In the genomic region with DNA sequence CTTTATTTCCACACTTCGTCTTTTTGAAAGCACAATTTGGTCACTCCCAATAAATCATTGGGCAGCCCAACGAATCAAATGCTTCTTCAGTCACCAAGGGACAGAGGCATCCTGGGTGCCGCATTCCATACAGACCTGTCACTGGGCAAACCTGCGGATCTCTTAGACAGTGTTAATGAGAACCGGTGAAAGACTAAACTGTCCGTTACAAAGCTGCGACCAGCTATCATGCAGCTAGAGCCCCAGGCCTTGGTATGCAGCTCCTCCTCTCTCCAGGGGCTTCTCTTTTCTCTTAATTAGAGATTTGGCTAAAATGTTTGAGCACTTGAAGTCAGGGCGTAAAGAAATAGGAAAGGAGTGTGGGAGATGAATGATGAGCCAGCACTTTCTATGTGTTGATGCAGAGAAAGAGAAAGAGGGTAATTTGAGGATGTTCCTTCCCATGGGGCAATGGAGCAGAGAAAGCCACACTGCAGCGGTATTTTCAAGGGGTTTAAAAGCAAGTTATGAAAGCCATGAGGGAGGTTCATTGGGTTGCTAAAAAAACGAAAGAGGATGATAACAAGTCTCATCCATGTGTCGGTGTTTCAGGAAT, we compare ENCODE assay signal across 3 cellular contexts.
TF ChIP-seq lines count a peak whose summit lies in the region.

No MANE protein-coding gene starts in this region.

TF ChIP-seq in SK-N-SH, 30 proteins besides CTCF, POLR2A, EP300 and RAD21:
- no peak for TF ChIP-seq FOSL2 (IDR thresholded peaks at IDR 0.05; ENCODE audit: borderline replicate concordance, low read depth)
- TF ChIP-seq GATA2 (CRISPR knock-in tag; IDR thresholded peaks at IDR 0.05): no peak
- no peak for TF ChIP-seq RXRA (IDR thresholded peaks at IDR 0.05; ENCODE audit: borderline replicate concordance, low read depth)
- TF ChIP-seq, protein P1, sequence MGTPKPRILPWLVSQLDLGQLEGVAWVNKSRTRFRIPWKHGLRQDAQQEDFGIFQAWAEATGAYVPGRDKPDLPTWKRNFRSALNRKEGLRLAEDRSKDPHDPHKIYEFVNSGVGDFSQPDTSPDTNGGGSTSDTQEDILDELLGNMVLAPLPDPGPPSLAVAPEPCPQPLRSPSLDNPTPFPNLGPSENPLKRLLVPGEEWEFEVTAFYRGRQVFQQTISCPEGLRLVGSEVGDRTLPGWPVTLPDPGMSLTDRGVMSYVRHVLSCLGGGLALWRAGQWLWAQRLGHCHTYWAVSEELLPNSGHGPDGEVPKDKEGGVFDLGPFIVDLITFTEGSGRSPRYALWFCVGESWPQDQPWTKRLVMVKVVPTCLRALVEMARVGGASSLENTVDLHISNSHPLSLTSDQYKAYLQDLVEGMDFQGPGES (IDR thresholded peaks at IDR 0.05; ENCODE audit: low read depth, low read length): no peak
- TF ChIP-seq ELF1 (IDR thresholded peaks at IDR 0.05): no peak
- TF ChIP-seq TAF1 (IDR thresholded peaks at IDR 0.05; ENCODE audit: borderline replicate concordance, low read depth, low read length): no peak
- TF ChIP-seq EZH2phosphoT487 (IDR thresholded peaks at IDR 0.05; ENCODE audit: borderline replicate concordance, low read depth): no peak

TF ChIP-seq in SK-N-SH treated with all-trans-retinoic acid at 6 μM for 48 hours, 23 proteins besides CTCF, POLR2A, EP300 and RAD21:
- TF ChIP-seq ZFP3 (CRISPR knock-in tag; IDR thresholded peaks at IDR 0.05) (no peak), ISL1 (CRISPR knock-in tag; IDR thresholded peaks at IDR 0.05) (no peak), ARNTL (CRISPR knock-in tag; IDR thresholded peaks at IDR 0.05; ENCODE audit: borderline replicate concordance, low read depth) (no peak), RARB (CRISPR knock-in tag; IDR thresholded peaks at IDR 0.05) (no peak), GLIS3 (CRISPR knock-in tag; IDR thresholded peaks at IDR 0.05) (no peak), CSDC2 (CRISPR knock-in tag; IDR thresholded peaks at IDR 0.05) (no peak)
- TF ChIP-seq, protein P2, sequence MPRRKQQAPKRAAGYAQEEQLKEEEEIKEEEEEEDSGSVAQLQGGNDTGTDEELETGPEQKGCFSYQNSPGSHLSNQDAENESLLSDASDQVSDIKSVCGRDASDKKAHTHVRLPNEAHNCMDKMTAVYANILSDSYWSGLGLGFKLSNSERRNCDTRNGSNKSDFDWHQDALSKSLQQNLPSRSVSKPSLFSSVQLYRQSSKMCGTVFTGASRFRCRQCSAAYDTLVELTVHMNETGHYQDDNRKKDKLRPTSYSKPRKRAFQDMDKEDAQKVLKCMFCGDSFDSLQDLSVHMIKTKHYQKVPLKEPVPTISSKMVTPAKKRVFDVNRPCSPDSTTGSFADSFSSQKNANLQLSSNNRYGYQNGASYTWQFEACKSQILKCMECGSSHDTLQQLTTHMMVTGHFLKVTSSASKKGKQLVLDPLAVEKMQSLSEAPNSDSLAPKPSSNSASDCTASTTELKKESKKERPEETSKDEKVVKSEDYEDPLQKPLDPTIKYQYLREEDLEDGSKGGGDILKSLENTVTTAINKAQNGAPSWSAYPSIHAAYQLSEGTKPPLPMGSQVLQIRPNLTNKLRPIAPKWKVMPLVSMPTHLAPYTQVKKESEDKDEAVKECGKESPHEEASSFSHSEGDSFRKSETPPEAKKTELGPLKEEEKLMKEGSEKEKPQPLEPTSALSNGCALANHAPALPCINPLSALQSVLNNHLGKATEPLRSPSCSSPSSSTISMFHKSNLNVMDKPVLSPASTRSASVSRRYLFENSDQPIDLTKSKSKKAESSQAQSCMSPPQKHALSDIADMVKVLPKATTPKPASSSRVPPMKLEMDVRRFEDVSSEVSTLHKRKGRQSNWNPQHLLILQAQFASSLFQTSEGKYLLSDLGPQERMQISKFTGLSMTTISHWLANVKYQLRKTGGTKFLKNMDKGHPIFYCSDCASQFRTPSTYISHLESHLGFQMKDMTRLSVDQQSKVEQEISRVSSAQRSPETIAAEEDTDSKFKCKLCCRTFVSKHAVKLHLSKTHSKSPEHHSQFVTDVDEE (CRISPR knock-in tag; IDR thresholded peaks at IDR 0.05): no peak

TF ChIP-seq in K562, 482 proteins besides CTCF, POLR2A, EP300 and RAD21:
- TF ChIP-seq ZNF23 (CRISPR knock-in tag; IDR thresholded peaks at IDR 0.05) (no peak), FOXP1 (CRISPR knock-in tag; IDR thresholded peaks at IDR 0.05) (no peak), ZNF316 (IDR thresholded peaks at IDR 0.05) (peak; percentile 68), C11orf30 (IDR thresholded peaks at IDR 0.05; ENCODE audit: low read depth) (peak; percentile 68; the same call in 1 of the 2 replicates), ZNF239 (CRISPR knock-in tag; IDR thresholded peaks at IDR 0.05) (no peak), MAFG (tag; conservative IDR thresholded peaks at IDR 0.05) (peak; percentile 76), MAFF (IDR thresholded peaks at IDR 0.05; ENCODE audit: low read length) (peak; percentile 47; the same call in 1 of the 2 replicates), MAFK (IDR thresholded peaks at IDR 0.05; ENCODE audit: low read length) (peak; percentile 56; the same call in 1 of the 2 replicates)
- TF ChIP-seq, protein P3, sequence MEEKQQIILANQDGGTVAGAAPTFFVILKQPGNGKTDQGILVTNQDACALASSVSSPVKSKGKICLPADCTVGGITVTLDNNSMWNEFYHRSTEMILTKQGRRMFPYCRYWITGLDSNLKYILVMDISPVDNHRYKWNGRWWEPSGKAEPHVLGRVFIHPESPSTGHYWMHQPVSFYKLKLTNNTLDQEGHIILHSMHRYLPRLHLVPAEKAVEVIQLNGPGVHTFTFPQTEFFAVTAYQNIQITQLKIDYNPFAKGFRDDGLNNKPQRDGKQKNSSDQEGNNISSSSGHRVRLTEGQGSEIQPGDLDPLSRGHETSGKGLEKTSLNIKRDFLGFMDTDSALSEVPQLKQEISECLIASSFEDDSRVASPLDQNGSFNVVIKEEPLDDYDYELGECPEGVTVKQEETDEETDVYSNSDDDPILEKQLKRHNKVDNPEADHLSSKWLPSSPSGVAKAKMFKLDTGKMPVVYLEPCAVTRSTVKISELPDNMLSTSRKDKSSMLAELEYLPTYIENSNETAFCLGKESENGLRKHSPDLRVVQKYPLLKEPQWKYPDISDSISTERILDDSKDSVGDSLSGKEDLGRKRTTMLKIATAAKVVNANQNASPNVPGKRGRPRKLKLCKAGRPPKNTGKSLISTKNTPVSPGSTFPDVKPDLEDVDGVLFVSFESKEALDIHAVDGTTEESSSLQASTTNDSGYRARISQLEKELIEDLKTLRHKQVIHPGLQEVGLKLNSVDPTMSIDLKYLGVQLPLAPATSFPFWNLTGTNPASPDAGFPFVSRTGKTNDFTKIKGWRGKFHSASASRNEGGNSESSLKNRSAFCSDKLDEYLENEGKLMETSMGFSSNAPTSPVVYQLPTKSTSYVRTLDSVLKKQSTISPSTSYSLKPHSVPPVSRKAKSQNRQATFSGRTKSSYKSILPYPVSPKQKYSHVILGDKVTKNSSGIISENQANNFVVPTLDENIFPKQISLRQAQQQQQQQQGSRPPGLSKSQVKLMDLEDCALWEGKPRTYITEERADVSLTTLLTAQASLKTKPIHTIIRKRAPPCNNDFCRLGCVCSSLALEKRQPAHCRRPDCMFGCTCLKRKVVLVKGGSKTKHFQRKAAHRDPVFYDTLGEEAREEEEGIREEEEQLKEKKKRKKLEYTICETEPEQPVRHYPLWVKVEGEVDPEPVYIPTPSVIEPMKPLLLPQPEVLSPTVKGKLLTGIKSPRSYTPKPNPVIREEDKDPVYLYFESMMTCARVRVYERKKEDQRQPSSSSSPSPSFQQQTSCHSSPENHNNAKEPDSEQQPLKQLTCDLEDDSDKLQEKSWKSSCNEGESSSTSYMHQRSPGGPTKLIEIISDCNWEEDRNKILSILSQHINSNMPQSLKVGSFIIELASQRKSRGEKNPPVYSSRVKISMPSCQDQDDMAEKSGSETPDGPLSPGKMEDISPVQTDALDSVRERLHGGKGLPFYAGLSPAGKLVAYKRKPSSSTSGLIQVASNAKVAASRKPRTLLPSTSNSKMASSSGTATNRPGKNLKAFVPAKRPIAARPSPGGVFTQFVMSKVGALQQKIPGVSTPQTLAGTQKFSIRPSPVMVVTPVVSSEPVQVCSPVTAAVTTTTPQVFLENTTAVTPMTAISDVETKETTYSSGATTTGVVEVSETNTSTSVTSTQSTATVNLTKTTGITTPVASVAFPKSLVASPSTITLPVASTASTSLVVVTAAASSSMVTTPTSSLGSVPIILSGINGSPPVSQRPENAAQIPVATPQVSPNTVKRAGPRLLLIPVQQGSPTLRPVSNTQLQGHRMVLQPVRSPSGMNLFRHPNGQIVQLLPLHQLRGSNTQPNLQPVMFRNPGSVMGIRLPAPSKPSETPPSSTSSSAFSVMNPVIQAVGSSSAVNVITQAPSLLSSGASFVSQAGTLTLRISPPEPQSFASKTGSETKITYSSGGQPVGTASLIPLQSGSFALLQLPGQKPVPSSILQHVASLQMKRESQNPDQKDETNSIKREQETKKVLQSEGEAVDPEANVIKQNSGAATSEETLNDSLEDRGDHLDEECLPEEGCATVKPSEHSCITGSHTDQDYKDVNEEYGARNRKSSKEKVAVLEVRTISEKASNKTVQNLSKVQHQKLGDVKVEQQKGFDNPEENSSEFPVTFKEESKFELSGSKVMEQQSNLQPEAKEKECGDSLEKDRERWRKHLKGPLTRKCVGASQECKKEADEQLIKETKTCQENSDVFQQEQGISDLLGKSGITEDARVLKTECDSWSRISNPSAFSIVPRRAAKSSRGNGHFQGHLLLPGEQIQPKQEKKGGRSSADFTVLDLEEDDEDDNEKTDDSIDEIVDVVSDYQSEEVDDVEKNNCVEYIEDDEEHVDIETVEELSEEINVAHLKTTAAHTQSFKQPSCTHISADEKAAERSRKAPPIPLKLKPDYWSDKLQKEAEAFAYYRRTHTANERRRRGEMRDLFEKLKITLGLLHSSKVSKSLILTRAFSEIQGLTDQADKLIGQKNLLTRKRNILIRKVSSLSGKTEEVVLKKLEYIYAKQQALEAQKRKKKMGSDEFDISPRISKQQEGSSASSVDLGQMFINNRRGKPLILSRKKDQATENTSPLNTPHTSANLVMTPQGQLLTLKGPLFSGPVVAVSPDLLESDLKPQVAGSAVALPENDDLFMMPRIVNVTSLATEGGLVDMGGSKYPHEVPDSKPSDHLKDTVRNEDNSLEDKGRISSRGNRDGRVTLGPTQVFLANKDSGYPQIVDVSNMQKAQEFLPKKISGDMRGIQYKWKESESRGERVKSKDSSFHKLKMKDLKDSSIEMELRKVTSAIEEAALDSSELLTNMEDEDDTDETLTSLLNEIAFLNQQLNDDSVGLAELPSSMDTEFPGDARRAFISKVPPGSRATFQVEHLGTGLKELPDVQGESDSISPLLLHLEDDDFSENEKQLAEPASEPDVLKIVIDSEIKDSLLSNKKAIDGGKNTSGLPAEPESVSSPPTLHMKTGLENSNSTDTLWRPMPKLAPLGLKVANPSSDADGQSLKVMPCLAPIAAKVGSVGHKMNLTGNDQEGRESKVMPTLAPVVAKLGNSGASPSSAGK (IDR thresholded peaks at IDR 0.05): no peak
